19 cellular contexts compared by ENCODE assay signal in genomic region chr18:26531600-26532150, GRCh38. TPM values are rescaled to one million over a fixed set of nuclear protein-coding genes. Genes with fewer than 3 reads are reported as not detected.
A peak's percentile ranks its signal among the peaks of the same experiment; 100 is the strongest.
DNase-seq lines count a peak whose midpoint lies in the region; ATAC-seq and TF ChIP-seq lines count a peak whose summit lies in the region.
"Had no signal": no experiment of that assay in that cellular context is flagged by ENCODE, and none has a peak within 500 bp of the region (broad histone marks: within the 10 kb centered on the region; RNA-seq: fewer than 3 reads in every experiment).

No MANE protein-coding gene starts in this region.

- no peak overlapping the region for H2BK15ac ChIP-seq in H9 (ENCODE audit: low read depth, low read length)

- no peak overlapping the region for H2BK12ac ChIP-seq in H9 (ENCODE audit: insufficient read length, low read depth, low read length)

- no peaks in the 10 kb centered on the region for H3K36me3 ChIP-seq in HUES64 (ENCODE audit: insufficient read depth, low read length)
- H3K36me3 ChIP-seq: BLaER1, Peyer's patch had no signal

- no peak overlapping the region for H2AFZ ChIP-seq in H9 (ENCODE audit: low read length)

- no peak overlapping the region for H2BK5ac ChIP-seq in H9 (ENCODE audit: insufficient read length, low read length)

- DNase-seq in H9 (no peak), epithelial cell of prostate (ENCODE audit: low read depth, low spot score) (no peak), type B pancreatic cell (ENCODE audit: extremely low spot score, unreplicated experiment) (no peak), osteocyte (ENCODE audit: extremely low spot score, unreplicated experiment) (no peak), left lobe of liver (ENCODE audit: low spot score) (no peak)
- no peak for DNase-seq in effector memory CD8-positive, alpha-beta T cell
- DNase-seq: CD4-positive, CD25-positive, alpha-beta regulatory T cell; DMS53; IMR-90; KG1; MM.1S; NCI-H2029 treated with DMSO at 0.1 percent for 48 hours; NCI-H2171; NCI-H226; NCI-H510A; Peyer's patch; SHP77 treated with DMSO at 0.1 percent for 48 hours had no signal

- H3K56ac ChIP-seq in H9 (ENCODE audit: insufficient read length, low read depth, low read length): no peak overlapping the region

- ATAC-seq in effector memory CD8-positive, alpha-beta T cell (replicated peaks): no peak
- ATAC-seq in left lobe of liver: no peak

- H3K9me3 ChIP-seq in H9 (ENCODE audit: control insufficient read depth, low read depth, low read length) (no peaks in the 10 kb centered on the region), HUES64 (ENCODE audit: insufficient read depth, low read depth, low read length) (no peaks in the 10 kb centered on the region)
- H3K9me3 ChIP-seq: BLaER1, Peyer's patch had no signal

- no peak overlapping the region for H3K9ac ChIP-seq in H9 (ENCODE audit: extremely low read depth, insufficient read length, low read length)
- H3K9ac ChIP-seq in HUES64 (ENCODE audit: low read depth, low read length): no peak overlapping the region
- H3K9ac ChIP-seq: BLaER1 had no signal

- H3K27ac ChIP-seq in H9 (ENCODE audit: insufficient read length, low read depth, low read length) (no peak overlapping the region), HUES64 (ENCODE audit: low read depth, low read length) (peak overlapping the region; percentile 73; the same call in 1 of the 2 replicates), epithelial cell of prostate (peak overlapping the region; percentile 14)
- H3K27ac ChIP-seq: BLaER1, Peyer's patch had no signal

- no peak overlapping the region for H2BK20ac ChIP-seq in H9 (ENCODE audit: low read depth, low read length, poor library complexity, severe bottlenecking)

- H3K4me3 Mint-ChIP-seq in H9 (no peak overlapping the region), type B pancreatic cell (peak overlapping the region; percentile 6), osteocyte (ENCODE audit: unreplicated experiment) (no peak overlapping the region)
- no peak overlapping the region for H3K4me3 Mint-ChIP-seq in effector memory CD8-positive, alpha-beta T cell
- H3K4me3 Mint-ChIP-seq: CD4-positive, CD25-positive, alpha-beta regulatory T cell had no signal

- H3K79me2 ChIP-seq in H9 (ENCODE audit: insufficient read depth, low read length): no peaks in the 10 kb centered on the region

- no peak overlapping the region for H4K91ac ChIP-seq in H9 (ENCODE audit: insufficient read length, low read depth, low read length)

- H3K23me2 ChIP-seq in H9 (ENCODE audit: insufficient read length, low read depth, low read length, poor library complexity, severe bottlenecking): no peaks in the 10 kb centered on the region

- H3K4me1 ChIP-seq in H9 (ENCODE audit: insufficient read depth, low read length): peaks cover 3% of the 10 kb centered on the region; the same call in 1 of the 2 replicates
- peaks cover 21% of the 10 kb centered on the region for H3K4me1 ChIP-seq in HUES64 (ENCODE audit: insufficient read depth, low read length)
- H3K4me1 ChIP-seq: Peyer's patch had no signal

- no peak overlapping the region for H3K4ac ChIP-seq in H9 (ENCODE audit: low read depth, low read length)

- H3K9me3 Mint-ChIP-seq in H9 (no peaks in the 10 kb centered on the region), type B pancreatic cell (no peaks in the 10 kb centered on the region), osteocyte (ENCODE audit: unreplicated experiment) (no peaks in the 10 kb centered on the region)
- no peaks in the 10 kb centered on the region for H3K9me3 Mint-ChIP-seq in effector memory CD8-positive, alpha-beta T cell
- H3K9me3 Mint-ChIP-seq: CD4-positive, CD25-positive, alpha-beta regulatory T cell had no signal

- H3K27me3 Mint-ChIP-seq in H9 (ENCODE audit: low read depth) (no peaks in the 10 kb centered on the region), type B pancreatic cell (no peaks in the 10 kb centered on the region), osteocyte (ENCODE audit: unreplicated experiment) (no peaks in the 10 kb centered on the region)
- H3K27me3 Mint-ChIP-seq in effector memory CD8-positive, alpha-beta T cell: no peaks in the 10 kb centered on the region
- H3K27me3 Mint-ChIP-seq: CD4-positive, CD25-positive, alpha-beta regulatory T cell had no signal

- no peak for TF ChIP-seq CTCF in H9 (conservative IDR thresholded peaks at IDR 0.05)
- no peak for TF ChIP-seq CTCF in type B pancreatic cell (conservative IDR thresholded peaks at IDR 0.05)
- no peak for TF ChIP-seq CTCF in osteocyte (IDR thresholded peaks at IDR 0.05)

- WGBS in H9 (ENCODE audit: extremely low coverage, insufficient read length, low lambda C conversion rate): no CpG with 5 or more reads among the region's 3 CpGs
- 59% methylated on average over 3 of the region's 3 CpGs for WGBS in HUES64

- no peak overlapping the region for H4K5ac ChIP-seq in H9 (ENCODE audit: insufficient read length, low read depth, low read length)

- no peak overlapping the region for H3K4me3 ChIP-seq in HUES64 (ENCODE audit: low read length)
- H3K4me3 ChIP-seq: BLaER1, Peyer's patch had no signal

- H3K18ac ChIP-seq in H9 (ENCODE audit: insufficient read length, low read depth, low read length): no peak overlapping the region

- H3K27ac Mint-ChIP-seq in H9 (peak overlapping the region in 2 of 3 experiments; percentile 87 to 96; a peak in 4 of 7 replicates), type B pancreatic cell (no peak overlapping the region), osteocyte (ENCODE audit: unreplicated experiment) (no peak overlapping the region)
- H3K27ac Mint-ChIP-seq in effector memory CD8-positive, alpha-beta T cell: peak overlapping the region in 1 of 2 donors; percentile 18
- H3K27ac Mint-ChIP-seq: CD4-positive, CD25-positive, alpha-beta regulatory T cell had no signal

- no peak overlapping the region for H2BK120ac ChIP-seq in H9 (ENCODE audit: low read depth, low read length, poor library complexity, severe bottlenecking)

- H3K36me3 Mint-ChIP-seq in H9 (ENCODE audit: insufficient read depth in 1 of 3, low read depth in 3 of 3): no peaks in the 10 kb centered on the region
- peaks cover 26% of the 10 kb centered on the region for H3K36me3 Mint-ChIP-seq in type B pancreatic cell
- no peaks in the 10 kb centered on the region for H3K36me3 Mint-ChIP-seq in osteocyte (ENCODE audit: unreplicated experiment)
- H3K36me3 Mint-ChIP-seq in effector memory CD8-positive, alpha-beta T cell (ENCODE audit: insufficient read depth): no peaks in the 10 kb centered on the region
- H3K36me3 Mint-ChIP-seq: CD4-positive, CD25-positive, alpha-beta regulatory T cell had no signal

- H3T11ph ChIP-seq in H9 (ENCODE audit: low read length): no peak overlapping the region

- H3K4me1 Mint-ChIP-seq in H9 (peaks cover 36 to 55% of the 10 kb centered on the region in 2 experiments), type B pancreatic cell (ENCODE audit: unreplicated experiment) (peaks cover 44% of the 10 kb centered on the region), osteocyte (ENCODE audit: unreplicated experiment) (peaks cover 8% of the 10 kb centered on the region)
- H3K4me1 Mint-ChIP-seq in effector memory CD8-positive, alpha-beta T cell (ENCODE audit: low read depth in 2 of 2): peaks cover 0 to 3% of the 10 kb centered on the region in 2 donors
- H3K4me1 Mint-ChIP-seq: CD4-positive, CD25-positive, alpha-beta regulatory T cell had no signal

- H4K20me1 ChIP-seq in H9 (ENCODE audit: control insufficient read depth, insufficient read depth, insufficient read length): no peaks in the 10 kb centered on the region
- H4K20me1 ChIP-seq: BLaER1 had no signal

- H3K14ac ChIP-seq in H9 (ENCODE audit: insufficient read depth, low read length): no peak overlapping the region

- no peak overlapping the region for H3K23ac ChIP-seq in H9 (ENCODE audit: insufficient read length, low read depth, low read length)

- H3K79me1 ChIP-seq in H9 (ENCODE audit: insufficient read depth, low read depth, low read length, poor library complexity, severe bottlenecking): no peaks in the 10 kb centered on the region

- no peak overlapping the region for H3K4me2 ChIP-seq in H9 (ENCODE audit: insufficient read depth, insufficient read length, low read length)
- H3K4me2 ChIP-seq: BLaER1 had no signal

- no peak overlapping the region for H4K8ac ChIP-seq in H9 (replicated peaks; ENCODE audit: insufficient read length, low read depth, low read length)

- no peaks in the 10 kb centered on the region for H3K27me3 ChIP-seq in H9 (ENCODE audit: insufficient read depth, low read length)
- H3K27me3 ChIP-seq in HUES64 (ENCODE audit: insufficient read depth, low read length): no peaks in the 10 kb centered on the region
- H3K27me3 ChIP-seq: BLaER1, Peyer's patch had no signal

- no peak overlapping the region for H2AK5ac ChIP-seq in H9 (ENCODE audit: insufficient read length, low read length)

RNA-seq across cellular contexts. Expression of gene KCTD1, which starts 16.7 kb away (rescaled TPM):
- total RNA-seq in H9 (2021): 10.4 and 10.8 TPM in 2 replicates
- polyA plus RNA-seq in HUES64 (2013, experiment 1 of 2): 12.4 TPM
- polyA plus RNA-seq in HUES64 (2013, experiment 2 of 2): 12.3 TPM
- 83.8 and 163 TPM in 2 replicates for total RNA-seq in type B pancreatic cell (ENCODE audit: low replicate concordance)
- total RNA-seq in osteocyte: 25.7 and 28.9 TPM in 2 replicates
- total RNA-seq in left lobe of liver: 5.0 TPM

Comparison
In these comparisons a context has a peak if more than half of its experiments do, and no peak if none do; other contexts are left out.
1. H3K27ac Mint-ChIP-seq: peak in H9 (2 of 3); none in type B pancreatic cell (single experiment) and osteocyte (single experiment).